Comparison of ENCODE assay signal across 8 cellular contexts in genomic region chr1:37513795-37514349, GRCh38. TPM values are rescaled to one million over a fixed set of nuclear protein-coding genes. Genes with fewer than 3 reads are reported as not detected.
DNase-seq lines count a peak whose midpoint lies in the region; ATAC-seq and TF ChIP-seq lines count a peak whose summit lies in the region.

No MANE protein-coding gene starts in this region.

- H4K20me1 ChIP-seq in OCI-LY1 (ENCODE audit: insufficient read depth, low read length) = no peaks in the 10 kb centered on the region

- whole genome bisulfite sequencing in aorta, 2 donors = 2 to 3% methylated on average over 26 of the region's 26 CpGs

- peak overlapping the region; percentile 96 for H3K9ac ChIP-seq in OCI-LY1 (ENCODE audit: low read length)

- H3K4me2 ChIP-seq in OCI-LY1 (ENCODE audit: low read length) = peak overlapping the region; percentile 91

- H3K9me3 ChIP-seq in OCI-LY1 (ENCODE audit: low read length) (no peaks in the 10 kb centered on the region), aorta (ENCODE audit: control insufficient read depth, low read length) (no peaks in the 10 kb centered on the region)

- H2AFZ ChIP-seq in OCI-LY1 (ENCODE audit: low read length) = no peak overlapping the region

- H3K27ac ChIP-seq in OCI-LY1 (ENCODE audit: low read depth, low read length, poor library complexity, severe bottlenecking) (no peak overlapping the region), aorta (ENCODE audit: low read depth in 1 of 2, low read length in 2 of 2) (no peak overlapping the region)

- H3K27me3 ChIP-seq in OCI-LY1 (ENCODE audit: insufficient read depth, low read length) (no peaks in the 10 kb centered on the region), aorta (ENCODE audit: control insufficient read depth in 1 of 2, insufficient read depth in 2 of 2, low read length in 1 of 2) (no peaks in the 10 kb centered on the region)

- DNase-seq in GM10266 (ENCODE audit: extremely low spot score) = peak; percentile 72
- DNase-seq in activated effector memory CD4-positive, alpha-beta T cell treated with Interleukin-2 at 50 U/mL for 16 hours = peak; percentile 6
- peak; percentile 3 for DNase-seq in globus pallidus (ENCODE audit: low spot score)
- DNase-seq in posterior cingulate gyrus = peak in 8 of 10 donors; percentile 9 to 86 (median 28)
- DNase-seq in aorta = no peak

- H3K4me1 ChIP-seq in OCI-LY1 (ENCODE audit: insufficient read depth, low read length, severe bottlenecking) (peaks cover 14% of the 10 kb centered on the region), aorta (ENCODE audit: control insufficient read depth in 1 of 2, insufficient read depth in 2 of 2, low read length in 2 of 2) (no peaks in the 10 kb centered on the region)

- H3F3A ChIP-seq in OCI-LY1 (ENCODE audit: insufficient read depth, low read length) = no peaks in the 10 kb centered on the region

- ATAC-seq in HG03039 (IDR thresholded peaks at IDR 0.05; ENCODE audit: unreplicated experiment) = peak; percentile 9
- ATAC-seq in aorta (ENCODE audit: low FRiP score) = peak; percentile 30
- ATAC-seq in HG03095 (IDR thresholded peaks at IDR 0.05; ENCODE audit: unreplicated experiment) = no peak

- intact Hi-C loops in posterior cingulate gyrus (cut with DNase I) = loop anchor here (2.0 kb wide), 1 partner anchor 41 kb away; the partner anchor contains the start of gene SNIP1
- intact Hi-C loops in aorta (cut with DNase I) = loop anchor here in 1 of 2 donors (5.0 kb wide), 1 partner anchor 83 kb away; the partner anchor contains the start of gene GNL2

- no peak for TF ChIP-seq CTCF in GM10266 (IDR thresholded peaks at IDR 0.05; ENCODE audit: control insufficient read depth, insufficient read depth, low read depth, missing control alignments)
- no peak for TF ChIP-seq CTCF in OCI-LY1 (IDR thresholded peaks at IDR 0.05; ENCODE audit: low read length)

- no peaks in the 10 kb centered on the region for H3K9me2 ChIP-seq in OCI-LY1 (ENCODE audit: low read depth, low read length)

- H3K36me3 ChIP-seq in OCI-LY1 (ENCODE audit: insufficient read depth, low read length) = peaks cover 23% of the 10 kb centered on the region
- peaks cover 0 to 1% of the 10 kb centered on the region in 2 donors for H3K36me3 ChIP-seq in aorta (ENCODE audit: control insufficient read depth in 1 of 2, insufficient read depth in 2 of 2, low read length in 1 of 2)

- H3K79me2 ChIP-seq in OCI-LY1 (ENCODE audit: insufficient read depth, low read length) = 0 out of 2 replicates have a peak, but pooled peaks cover 4% of the 10 kb centered on the region

- H3K4me3 ChIP-seq in OCI-LY1 (ENCODE audit: low read depth, low read length, poor library complexity, severe bottlenecking) (peak overlapping the region; percentile 93), aorta (ENCODE audit: low read length in 2 of 2) (peak overlapping the region; percentile 84 to 86)

RNA-seq across cellular contexts. Expression of gene MEAF6, which starts 0.7 kb away (rescaled TPM):
- total RNA-seq in aorta = 10 to 100 TPM; 42.4 to 50.1 TPM
- polyA plus RNA-seq in aorta = 10 to 100 TPM; 50.7 to 54.1 TPM

RNA-seq across cellular contexts. Expression of gene ZC3H12A, which starts 39.5 kb away (rescaled TPM):
- 10 to 100 TPM in 1 of 2 donors, 1 to 10 TPM in 1; 9.0 to 26.5 TPM for total RNA-seq in aorta
- polyA plus RNA-seq in aorta = 10 to 100 TPM in 1 of 2 donors, 1 to 10 TPM in 1; 3.8 to 14.2 TPM

RNA-seq across cellular contexts. Expression of gene SNIP1, which starts 40.2 kb away (rescaled TPM):
- 10 to 100 TPM; 16.0 to 20.3 TPM for total RNA-seq in aorta
- 1 to 10 TPM; 4.8 to 6.1 TPM for polyA plus RNA-seq in aorta

RNA-seq across cellular contexts. Expression of gene DNALI1, which starts 42.9 kb away (rescaled TPM):
- 1 to 10 TPM; 5.1 to 6.2 TPM for total RNA-seq in aorta
- polyA plus RNA-seq in aorta = 10 to 100 TPM in 1 of 2 donors, 1 to 10 TPM in 1; 6.9 to 21.2 TPM

Comparison
In these comparisons a context has a peak if more than half of its experiments do, and no peak if none do; other contexts are left out.
1. DNase-seq: peak in GM10266 (single experiment), activated effector memory CD4-positive, alpha-beta T cell treated with Interleukin-2 at 50 U/mL for 16 hours (single experiment), globus pallidus (single experiment) and posterior cingulate gyrus (8 of 10); none in aorta (0 of 2).